ENCODE assay signal across 27 cellular contexts in genomic region chr4:52096048-52096447, GRCh38. TPM values are rescaled to one million over a fixed set of nuclear protein-coding genes. Genes with fewer than 3 reads are reported as not detected.
DNase-seq lines count a peak whose midpoint lies in the region; ATAC-seq, FAIRE-seq and TF ChIP-seq lines count a peak whose summit lies in the region.
"Had no signal": no experiment of that assay in that cellular context is flagged by ENCODE, and none has a peak within 500 bp of the region (broad histone marks: within the 10 kb centered on the region; RNA-seq: fewer than 3 reads in every experiment).

No MANE protein-coding gene starts in this region.

- no peaks in the 10 kb centered on the region for H3K36me3 ChIP-seq in HepG2 (replicated peaks in 1 of 2; ENCODE audit: control insufficient read depth in 1 of 2, insufficient read depth in 2 of 2, low read length in 2 of 2)
- no peaks in the 10 kb centered on the region for H3K36me3 ChIP-seq in right lobe of liver
- H3K36me3 ChIP-seq: pancreas had no signal

- no peaks in the 10 kb centered on the region; a peak in 1 of 5 replicates for H3K27me3 ChIP-seq in HepG2 (ENCODE audit: control insufficient read depth in 1 of 2, insufficient read depth in 2 of 2, low read length in 2 of 2)
- no peaks in the 10 kb centered on the region for H3K27me3 ChIP-seq in right lobe of liver
- H3K27me3 ChIP-seq: pancreas had no signal

- no peak overlapping the region for H2AFZ ChIP-seq in HepG2 (ENCODE audit: low read length)

- POLR2A ChIA-PET in HepG2 (lab: Yijun Ruan, JAX) = no interaction called here

- H3K79me2 ChIP-seq in HepG2 (ENCODE audit: insufficient read depth, low read length) = no peaks in the 10 kb centered on the region

- H3K4me1 ChIP-seq in HepG2 (ENCODE audit: insufficient read depth, low read length) (peaks cover 12% of the 10 kb centered on the region), right lobe of liver (no peaks in the 10 kb centered on the region)
- H3K4me1 ChIP-seq: pancreas had no signal

- DNase-seq in HepG2 (ENCODE audit: low spot score) (no peak), right lobe of liver (no peak), choroid plexus epithelial cell (ENCODE audit: low read depth) (peak; percentile 39), kidney tubule cell (ENCODE audit: low spot score) (peak; percentile 74), Ammon's horn (ENCODE audit: low spot score) (no peak), KG1 (lab: John Stamatoyannopoulos, UW) (no peak), cardiac septum (ENCODE audit: low spot score) (no peak)
- DNase-seq: activated gamma-delta T cell; activated naive CD8-positive, alpha-beta T cell treated with anti-CD3 and anti-CD28 coated beads, Interleukin-2, amount 10 ng/mL, durations not matched to agents 7 days and 5 days; activated T-cell treated with anti-CD3 and anti-CD28 coated beads, Interleukin-2, amount 50 U/mL, for 24 hours; AML-193; CD4-positive, alpha-beta memory T cell; DMS 273 treated with DMSO at 0.1 percent for 48 hours; NCI-H1436 treated with DMSO at 0.1 percent for 48 hours; NCI-H446 treated with DMSO at 0.1 percent for 48 hours; nephron progenitor cell; pancreas; SK-N-SH; stimulated activated CD4-positive, alpha-beta T cell treated with anti-CD3 and anti-CD28 coated beads, Interleukin-2, amount 100 ng/mL, for 48 hours; substantia nigra; T-helper 17 cell had no signal

- no peak overlapping the region for H3K9ac ChIP-seq in HepG2 (ENCODE audit: insufficient read depth, low read depth, low read length)
- H3K9ac ChIP-seq: SK-N-SH had no signal

- no peak for FAIRE-seq in HepG2 (lab: Jason Lieb, UNC)
- FAIRE-seq: HTR-8/SVneo, pancreas, urothelium cell line had no signal

- no peak for TF ChIP-seq RAD21 in HepG2 (CRISPR knock-in tag; IDR thresholded peaks at IDR 0.05)

- TF ChIP-seq CTCF in HepG2 (CRISPR knock-in tag; IDR thresholded peaks at IDR 0.05) (no peak), right lobe of liver (IDR thresholded peaks at IDR 0.05) (no peak), choroid plexus epithelial cell (conservative IDR thresholded peaks at IDR 0.05; ENCODE audit: low read depth, low read length) (no peak)

- H3K27ac ChIP-seq in HepG2 (ENCODE audit: extremely low read length, insufficient read depth, low read length) = no peak overlapping the region
- H3K27ac ChIP-seq in right lobe of liver = no peak overlapping the region
- H3K27ac ChIP-seq: pancreas had no signal

- no peak for TF ChIP-seq EP300 in HepG2 (IDR thresholded peaks at IDR 0.05; ENCODE audit: low read depth in 2 of 2, low read length in 2 of 2)
- no peak for TF ChIP-seq EP300 in HepG2 (CRISPR knock-in tag; IDR thresholded peaks at IDR 0.05; ENCODE audit: borderline replicate concordance)

- ATAC-seq in HepG2 = no peak
- ATAC-seq in right lobe of liver = no peak
- no peak for ATAC-seq in HG03280 (IDR thresholded peaks at IDR 0.05; ENCODE audit: unreplicated experiment)
- ATAC-seq: pancreas, T-helper 17 cell had no signal

- no peaks in the 10 kb centered on the region for H4K20me1 ChIP-seq in HepG2 (ENCODE audit: insufficient read depth, low read length)

- no peak overlapping the region for H3K4me3 ChIP-seq in HepG2 (replicated peaks in 1 of 3; ENCODE audit: insufficient read depth in 1 of 3, low read depth in 2 of 3, low read length in 3 of 3)
- H3K4me3 ChIP-seq in right lobe of liver = no peak overlapping the region
- no peak overlapping the region for H3K4me3 ChIP-seq in choroid plexus epithelial cell (ENCODE audit: low read depth, low read length)
- H3K4me3 ChIP-seq: lung, pancreas had no signal

- in situ Hi-C loops in HepG2 (cut with HindIII; ENCODE audit: extremely low pct_ligation_motif_present, low pct_unique_long_range_greater_than_20kb) = no loop called here

- BruUV-seq in HepG2 (replicated peaks; lab: Mats Ljungman, UMichigan) = no TSS peak

- CTCF ChIA-PET in HepG2 (lab: Yijun Ruan, JAX; ENCODE audit: low intra/inter-chr PET ratio, low total read pairs) = no interaction called here

- H3K9me3 ChIP-seq in HepG2 (ENCODE audit: low read length) (no peaks in the 10 kb centered on the region), right lobe of liver (no peaks in the 10 kb centered on the region)
- H3K9me3 ChIP-seq: pancreas, SK-N-SH had no signal

- H3K4me2 ChIP-seq in HepG2 (ENCODE audit: low read depth, low read length) = no peak overlapping the region
- H3K4me2 ChIP-seq: SK-N-SH had no signal

- intact Hi-C loops in HepG2 (cut with micrococcal nuclease; ENCODE audit: unreplicated experiment) = no loop called here
- intact Hi-C loops in right lobe of liver (cut with DNase I) = no loop called here
- intact Hi-C loops in cardiac septum (cut with DNase I) = no loop called here

- TF ChIP-seq POLR2A in HepG2 (IDR thresholded peaks at IDR 0.05; ENCODE audit: insufficient read depth in 1 of 2, low read depth in 2 of 2, low read length in 2 of 2) (no peak), right lobe of liver (IDR thresholded peaks at IDR 0.05) (no peak)

TF ChIP-seq in HepG2, 621 proteins besides CTCF, POLR2A, EP300 and RAD21 (continues in another document):
- TF ChIP-seq ZNF891 (CRISPR knock-in tag; IDR thresholded peaks at IDR 0.05) (no peak), MAFK (conservative IDR thresholded peaks at IDR 0.05 in 1 of 2, IDR thresholded peaks at IDR 0.05 in 1 of 2; ENCODE audit: low read length in 2 of 2) (peak; percentile 62 to 70), ZNF557 (CRISPR knock-in tag; IDR thresholded peaks at IDR 0.05) (no peak), ZNF121 (CRISPR knock-in tag; IDR thresholded peaks at IDR 0.05) (no peak), RARG (CRISPR knock-in tag; IDR thresholded peaks at IDR 0.05; ENCODE audit: low read depth) (no peak), SP5 (CRISPR knock-in tag; IDR thresholded peaks at IDR 0.05; ENCODE audit: borderline replicate concordance, low read depth) (no peak), MAFF (IDR thresholded peaks at IDR 0.05; ENCODE audit: low read depth, low read length) (peak; percentile 61), ZNF746 (CRISPR knock-in tag; IDR thresholded peaks at IDR 0.05) (no peak)

RNA-seq across cellular contexts. Expression of gene SPATA18, which starts 44.9 kb away (rescaled TPM):
- total RNA-seq in HepG2 (2016; rRNA removed; fragmentation: Illumina TruSeq; extraction: Trizol) (13.2 and 13.9 TPM in 2 replicates), right lobe of liver (1 to 10 TPM; 1.6 to 2.9 (median 2.3) TPM), cardiac septum (2.3 TPM)
- 4.8 and 6.6 TPM in 2 replicates for total RNA-seq in HepG2 (2016; cell fraction: cytosol; rRNA removed; fragmentation: Illumina TruSeq; extraction: Trizol; ENCODE audit: low read depth)
- 9.8 and 14.0 TPM in 2 replicates for total RNA-seq in HepG2 (2016; cell fraction: insoluble cytoplasmic fraction; rRNA removed; fragmentation: Illumina TruSeq; extraction: Trizol)
- total RNA-seq in HepG2 (2016; cell fraction: membrane; rRNA removed; fragmentation: Illumina TruSeq; extraction: Trizol) = 16.0 and 20.5 TPM in 2 replicates
- total RNA-seq in HepG2 (2016; cell fraction: nucleus; rRNA removed; fragmentation: Illumina TruSeq; extraction: Trizol) = 14.8 and 16.2 TPM in 2 replicates
- polyA plus RNA-seq in HepG2 (2011; rRNA removed) = 4.8 and 5.7 TPM in 2 replicates
- 3.6 and 6.1 TPM in 2 replicates for polyA plus RNA-seq in HepG2 (2011; cell fraction: cytosol; rRNA removed)
- polyA plus RNA-seq in HepG2 (2011; cell fraction: nucleus; rRNA removed) = 13.3 and 14.1 TPM in 2 replicates
- 4.7 and 4.8 TPM in 2 replicates for polyA plus RNA-seq in HepG2 (2012)
- 4.7 and 7.2 TPM in 2 replicates for polyA plus RNA-seq in HepG2 (2016; cell fraction: cytosol; fragmentation: Illumina TruSeq; extraction: Trizol; ENCODE audit: low read depth)
- 12.3 and 13.4 TPM in 2 replicates for polyA plus RNA-seq in HepG2 (2016; cell fraction: insoluble cytoplasmic fraction; fragmentation: Illumina TruSeq; extraction: Trizol; ENCODE audit: low read depth)
- 14.2 and 14.4 TPM in 2 replicates for polyA plus RNA-seq in HepG2 (2016; cell fraction: membrane; fragmentation: Illumina TruSeq; extraction: Trizol; ENCODE audit: low read depth)
- polyA plus RNA-seq in HepG2 (2016; cell fraction: nucleus; fragmentation: Illumina TruSeq; extraction: Trizol; ENCODE audit: insufficient read depth, low read depth) = 17.6 and 20.5 TPM in 2 replicates
- polyA minus RNA-seq in HepG2 (2011; rRNA and poly(A)+ RNA removed; ENCODE audit: low replicate concordance) = 9.1 TPM in 1 of 2 replicates, not detected in the other
- polyA minus RNA-seq in HepG2 (2011; cell fraction: cytosol; rRNA and poly(A)+ RNA removed) = 5.6 and 6.0 TPM in 2 replicates
- polyA minus RNA-seq in HepG2 (2011; cell fraction: nucleus; rRNA and poly(A)+ RNA removed) = 14.0 and 14.2 TPM in 2 replicates
- total RNA-seq: A172, H4 had no signal
- polyA plus RNA-seq: CD4-positive, alpha-beta memory T cell had no signal

RNA-seq across cellular contexts. Expression of gene SGCB, which starts 57.9 kb away (rescaled TPM):
- total RNA-seq in HepG2 (2016; rRNA removed; fragmentation: Illumina TruSeq; extraction: Trizol) (2.2 and 3.6 TPM in 2 replicates), right lobe of liver (10 to 100 TPM in 3 of 6 experiments, 1 to 10 TPM in 3; 5.7 to 17.3 (median 8.3) TPM), cardiac septum (92.1 TPM)
- 0.51 and 0.53 TPM in 2 replicates for total RNA-seq in HepG2 (2016; cell fraction: cytosol; rRNA removed; fragmentation: Illumina TruSeq; extraction: Trizol; ENCODE audit: low read depth)
- total RNA-seq in HepG2 (2016; cell fraction: insoluble cytoplasmic fraction; rRNA removed; fragmentation: Illumina TruSeq; extraction: Trizol) = 2.2 and 2.4 TPM in 2 replicates
- total RNA-seq in HepG2 (2016; cell fraction: membrane; rRNA removed; fragmentation: Illumina TruSeq; extraction: Trizol) = 1.5 and 2.0 TPM in 2 replicates
- 3.3 and 4.9 TPM in 2 replicates for total RNA-seq in HepG2 (2016; cell fraction: nucleus; rRNA removed; fragmentation: Illumina TruSeq; extraction: Trizol)
- 4.2 and 4.8 TPM in 2 replicates for polyA plus RNA-seq in HepG2 (2011; rRNA removed)
- polyA plus RNA-seq in HepG2 (2011; cell fraction: cytosol; rRNA removed) = 2.2 and 4.0 TPM in 2 replicates
- polyA plus RNA-seq in HepG2 (2011; cell fraction: nucleus; rRNA removed) = 1.1 and 1.5 TPM in 2 replicates
- polyA plus RNA-seq in HepG2 (2012) = 6.2 and 8.0 TPM in 2 replicates
- 1.9 TPM in 2 replicates for polyA plus RNA-seq in HepG2 (2016; cell fraction: cytosol; fragmentation: Illumina TruSeq; extraction: Trizol; ENCODE audit: low read depth)
- polyA plus RNA-seq in HepG2 (2016; cell fraction: insoluble cytoplasmic fraction; fragmentation: Illumina TruSeq; extraction: Trizol; ENCODE audit: low read depth) = 4.5 and 5.5 TPM in 2 replicates
- polyA plus RNA-seq in HepG2 (2016; cell fraction: membrane; fragmentation: Illumina TruSeq; extraction: Trizol; ENCODE audit: low read depth) = 1.5 and 2.5 TPM in 2 replicates
- 6.1 and 8.2 TPM in 2 replicates for polyA plus RNA-seq in HepG2 (2016; cell fraction: nucleus; fragmentation: Illumina TruSeq; extraction: Trizol; ENCODE audit: insufficient read depth, low read depth)
- polyA minus RNA-seq in HepG2 (2011; rRNA and poly(A)+ RNA removed; ENCODE audit: low replicate concordance) = 1.4 and 1.8 TPM in 2 replicates
- 3.1 and 3.4 TPM in 2 replicates for polyA minus RNA-seq in HepG2 (2011; cell fraction: cytosol; rRNA and poly(A)+ RNA removed)
- 2.9 and 3.0 TPM in 2 replicates for polyA minus RNA-seq in HepG2 (2011; cell fraction: nucleus; rRNA and poly(A)+ RNA removed)

Comparison
In these comparisons a context has a peak if more than half of its experiments do, and no peak if none do; other contexts are left out.
1. DNase-seq: peak in choroid plexus epithelial cell (single experiment) and kidney tubule cell (single experiment); none in HepG2 (single experiment), right lobe of liver (0 of 3), Ammon's horn (single experiment), KG1 (single experiment) and cardiac septum (single experiment).